21 cellular contexts compared by ENCODE assay signal in genomic region chr7:91164531-91164930, GRCh38.
DNase-seq lines count a peak whose midpoint lies in the region; ATAC-seq and TF ChIP-seq lines count a peak whose summit lies in the region.
"Had no signal": no experiment of that assay in that cellular context is flagged by ENCODE, and none has a peak within 500 bp of the region (broad histone marks: within the 10 kb centered on the region; RNA-seq: fewer than 3 reads in every experiment).

No MANE protein-coding gene starts in this region.

- H3K4me1 Mint-ChIP-seq in chondrocyte (ENCODE audit: low read depth) (peaks cover 46% of the 10 kb centered on the region), naive B cell (peaks cover 20 to 24% (median 23%) of the 10 kb centered on the region in 3 donors), natural killer cell (no peaks in the 10 kb centered on the region)
- H3K4me1 Mint-ChIP-seq: CD4-positive, CD25-positive, alpha-beta regulatory T cell had no signal

- H3K27ac ChIP-seq in cardiac muscle cell (peak overlapping the region; percentile 12), heart right ventricle (peak overlapping the region in 1 of 10 donors; percentile 80), vagina (peak overlapping the region; percentile 17)
- H3K27ac ChIP-seq: left ventricle myocardium inferior, thyroid gland had no signal

- H3K36me3 ChIP-seq in cardiac muscle cell (no peaks in the 10 kb centered on the region), heart right ventricle (no peaks in the 10 kb centered on the region), vagina (no peaks in the 10 kb centered on the region)
- H3K36me3 ChIP-seq: brain microvascular endothelial cell, left ventricle myocardium inferior, thyroid gland had no signal

- no peaks in the 10 kb centered on the region for H3K9me3 Mint-ChIP-seq in chondrocyte (ENCODE audit: low read depth)
- no peaks in the 10 kb centered on the region for H3K9me3 Mint-ChIP-seq in naive B cell
- peaks cover 5 to 8% of the 10 kb centered on the region in 2 donors for H3K9me3 Mint-ChIP-seq in natural killer cell
- H3K9me3 Mint-ChIP-seq: activated T-cell treated with anti-CD3 and anti-CD28 coated beads, Interleukin-2, amount 50 U/mL, for 72 hours had no signal

- H3K9me3 ChIP-seq in cardiac muscle cell (ENCODE audit: low read depth), result no peaks in the 10 kb centered on the region
- no peaks in the 10 kb centered on the region for H3K9me3 ChIP-seq in heart right ventricle
- H3K9me3 ChIP-seq in vagina, result no peaks in the 10 kb centered on the region
- H3K9me3 ChIP-seq: left ventricle myocardium inferior, thyroid gland had no signal

- H3K27me3 Mint-ChIP-seq in chondrocyte (ENCODE audit: low read depth), result no peaks in the 10 kb centered on the region
- no peaks in the 10 kb centered on the region for H3K27me3 Mint-ChIP-seq in naive B cell
- no peaks in the 10 kb centered on the region for H3K27me3 Mint-ChIP-seq in natural killer cell (ENCODE audit: low read depth in 2 of 2)
- H3K27me3 Mint-ChIP-seq: activated naive CD8-positive, alpha-beta T cell; CD4-positive, CD25-positive, alpha-beta regulatory T cell had no signal

- H3K4me3 ChIP-seq in cardiac muscle cell (no peak overlapping the region), heart right ventricle (no peak overlapping the region), vagina (no peak overlapping the region), lower leg skin (ENCODE audit: low read depth, poor library complexity, severe bottlenecking) (no peak overlapping the region)
- H3K4me3 ChIP-seq: left ventricle myocardium inferior, thyroid gland had no signal

- TF ChIP-seq CTCF in cardiac muscle cell (IDR thresholded peaks at IDR 0.05; ENCODE audit: low read depth, low read length), result no peak
- no peak for TF ChIP-seq CTCF in heart right ventricle (IDR thresholded peaks at IDR 0.05)
- no peak for TF ChIP-seq CTCF in chondrocyte (IDR thresholded peaks at IDR 0.05)
- TF ChIP-seq CTCF in vagina (IDR thresholded peaks at IDR 0.05), result no peak
- TF ChIP-seq CTCF in lower leg skin (IDR thresholded peaks at IDR 0.05), result no peak
- TF ChIP-seq CTCF in natural killer cell (IDR thresholded peaks at IDR 0.05), result no peak

- WGBS in heart right ventricle, 2 donors, result 85 to 87% methylated on average over 2 of the region's 2 CpGs
- WGBS in lower leg skin, 2 donors, result 65 to 75% methylated on average over 2 of the region's 2 CpGs

- intact Hi-C loops in heart right ventricle (cut with DNase I), result no loop called here
- intact Hi-C loops in vagina (cut with DNase I), result no loop called here
- intact Hi-C loops in lower leg skin (cut with DNase I; ENCODE audit: low total_unique reads), result no loop called here
- intact Hi-C loops in natural killer cell (cut with micrococcal nuclease), result no loop called here

- peaks cover 12% of the 10 kb centered on the region for H3K4me1 ChIP-seq in cardiac muscle cell (ENCODE audit: low read depth)
- H3K4me1 ChIP-seq in heart right ventricle, result peaks cover 0 to 20% (median 0%) of the 10 kb centered on the region in 9 donors
- H3K4me1 ChIP-seq in vagina, result peaks cover 14% of the 10 kb centered on the region

- DNase-seq in cardiac muscle cell (ENCODE audit: low read depth in 1 of 2, low spot score in 1 of 2), result no peak
- DNase-seq in heart right ventricle, result no peak
- no peak for DNase-seq in chondrocyte (ENCODE audit: low spot score)
- no peak for DNase-seq in naive B cell
- no peak for DNase-seq in vagina (ENCODE audit: extremely low spot score in 2 of 2)
- DNase-seq in lower leg skin (ENCODE audit: low spot score in 2 of 2), result no peak
- DNase-seq in NCI-H146 (lab: John Stamatoyannopoulos, UW), result no peak
- DNase-seq in natural killer cell, result no peak
- DNase-seq: 8988T; activated CD4-positive, CD25-positive, alpha-beta regulatory T cell; activated CD8-positive, alpha-beta T cell treated with anti-CD3 and anti-CD28 coated beads, Interleukin-2, amount 10 ng/mL, durations not matched to agents 7 days and 5 days; activated T-cell treated with anti-CD3 and anti-CD28 coated beads, Interleukin-2, amount 50 U/mL, for 72 hours; CD4-positive, CD25-positive, alpha-beta regulatory T cell; DMS153; erythroblast; left ventricle myocardium inferior; NCI-H1930; SHP77; thyroid gland had no signal

- no peaks in the 10 kb centered on the region for H3K27me3 ChIP-seq in cardiac muscle cell
- H3K27me3 ChIP-seq in heart right ventricle, result no peaks in the 10 kb centered on the region
- no peaks in the 10 kb centered on the region for H3K27me3 ChIP-seq in vagina
- H3K27me3 ChIP-seq: brain microvascular endothelial cell, thyroid gland had no signal

- ATAC-seq in heart right ventricle (no peak), naive B cell (ENCODE audit: low read depth in 2 of 2) (no peak), natural killer cell (no peak)
- ATAC-seq: activated CD8-positive, alpha-beta T cell treated with anti-CD3 and anti-CD28 coated beads, Interleukin-2, amount 10 ng/mL, durations not matched to agents 7 days and 5 days had no signal

- H3K27ac Mint-ChIP-seq in chondrocyte (ENCODE audit: unreplicated experiment) (peak overlapping the region; percentile 91), naive B cell (peak overlapping the region; percentile 24 to 90 (median 71)), natural killer cell (no peak overlapping the region)
- H3K27ac Mint-ChIP-seq: activated CD8-positive, alpha-beta T cell treated with anti-CD3 and anti-CD28 coated beads, Interleukin-2, amount 10 ng/mL, durations not matched to agents 7 days and 5 days; activated naive CD8-positive, alpha-beta T cell; activated T-cell treated with anti-CD3 and anti-CD28 coated beads, Interleukin-2, amount 50 U/mL, for 72 hours; CD4-positive, CD25-positive, alpha-beta regulatory T cell had no signal

- no peak overlapping the region for H3K4me3 Mint-ChIP-seq in chondrocyte (ENCODE audit: unreplicated experiment)
- H3K4me3 Mint-ChIP-seq in naive B cell, result peak overlapping the region in 2 of 8 donors; percentile 38 to 45
- H3K4me3 Mint-ChIP-seq in natural killer cell, result no peak overlapping the region
- H3K4me3 Mint-ChIP-seq: activated CD8-positive, alpha-beta T cell treated with anti-CD3 and anti-CD28 coated beads, Interleukin-2, amount 10 ng/mL, durations not matched to agents 7 days and 5 days; activated naive CD8-positive, alpha-beta T cell; activated T-cell treated with anti-CD3 and anti-CD28 coated beads, Interleukin-2, amount 50 U/mL, for 72 hours; CD4-positive, CD25-positive, alpha-beta regulatory T cell had no signal

- TF ChIP-seq POLR2A in vagina (IDR thresholded peaks at IDR 0.05) (no peak), lower leg skin (IDR thresholded peaks at IDR 0.05) (no peak)

- no peaks in the 10 kb centered on the region for H3K36me3 Mint-ChIP-seq in chondrocyte (ENCODE audit: low read depth)
- no peaks in the 10 kb centered on the region for H3K36me3 Mint-ChIP-seq in naive B cell
- no peaks in the 10 kb centered on the region for H3K36me3 Mint-ChIP-seq in natural killer cell
- H3K36me3 Mint-ChIP-seq: activated naive CD8-positive, alpha-beta T cell; CD4-positive, CD25-positive, alpha-beta regulatory T cell had no signal

Comparison
In these comparisons a context has a peak if more than half of its experiments do, and no peak if none do; other contexts are left out.
1. H3K27ac Mint-ChIP-seq: peak in chondrocyte (single experiment) and naive B cell (6 of 6); none in natural killer cell (0 of 2).